ENCODE assay signal across 1 cellular context in the genomic region with DNA sequence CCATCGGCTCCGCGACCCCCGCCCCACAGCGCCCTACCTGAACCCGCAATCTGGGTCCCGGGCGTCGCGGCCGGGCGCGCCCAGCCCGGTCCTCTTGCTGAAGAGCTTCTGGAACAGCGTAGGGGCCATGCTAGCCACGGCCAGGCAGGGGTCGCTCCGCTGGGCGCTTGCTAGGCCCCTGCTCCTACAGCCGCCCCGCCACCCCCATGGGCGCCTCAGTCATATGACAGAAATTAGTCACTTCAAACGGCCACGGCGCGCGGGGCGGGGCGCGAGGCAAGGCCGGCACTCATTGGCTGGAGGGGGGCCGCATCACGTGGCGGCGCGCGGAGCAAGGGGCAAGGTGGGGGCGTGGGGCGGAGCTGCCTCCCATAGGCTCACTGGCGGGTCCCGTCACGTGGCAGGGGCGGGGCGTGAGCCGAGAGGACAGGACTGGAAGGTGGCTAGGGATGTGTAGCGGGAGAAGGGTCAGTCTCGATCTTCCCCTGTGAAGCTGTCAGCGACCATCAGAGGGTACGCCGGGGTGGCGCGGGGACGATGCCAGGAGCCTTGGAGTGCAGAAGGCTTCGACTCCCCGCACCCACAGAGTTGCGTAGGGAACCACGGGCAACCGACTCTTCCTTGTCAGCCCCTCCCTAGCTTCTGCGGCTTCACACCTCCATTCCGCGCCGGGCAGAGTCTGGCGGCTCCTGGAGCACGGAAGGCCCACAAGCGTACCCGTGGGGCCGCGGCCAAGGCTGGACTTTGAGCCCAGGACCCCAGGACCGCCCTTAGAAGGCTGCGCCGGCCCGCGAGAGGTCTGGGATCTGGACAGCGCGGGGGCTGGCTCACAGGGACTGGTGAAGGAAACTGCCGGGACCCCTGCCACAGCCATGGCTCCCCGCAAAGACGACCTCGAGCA.
TF ChIP-seq lines count a peak whose summit lies in the region.

Gene FNIP1, minus strand, starts transcription at position 225 of the 901 bp plus-strand sequence. Its CDS starts 96 bp downstream, at position 129.

TF ChIP-seq in HEK293, 187 proteins besides CTCF, POLR2A, EP300 and RAD21 (continued from another document and continues in another):
- peak; percentile 34 for TF ChIP-seq ZNF394 (tag by site-specific recombination; IDR thresholded peaks at IDR 0.05; ENCODE audit: borderline replicate concordance)
- no peak for TF ChIP-seq ZBTB21 (tag by site-specific recombination; IDR thresholded peaks at IDR 0.05)
- TF ChIP-seq ZNF2 (tag by site-specific recombination; IDR thresholded peaks at IDR 0.05), result 0 out of 2 replicates have a peak, but pooled peaks have one; percentile 5
- TF ChIP-seq ZNF416 (tag by site-specific recombination; IDR thresholded peaks at IDR 0.05), result no peak
- peak; percentile 83 for TF ChIP-seq ZBTB7A (tag by site-specific recombination; IDR thresholded peaks at IDR 0.05; ENCODE audit: low read depth)
- TF ChIP-seq, protein P1, sequence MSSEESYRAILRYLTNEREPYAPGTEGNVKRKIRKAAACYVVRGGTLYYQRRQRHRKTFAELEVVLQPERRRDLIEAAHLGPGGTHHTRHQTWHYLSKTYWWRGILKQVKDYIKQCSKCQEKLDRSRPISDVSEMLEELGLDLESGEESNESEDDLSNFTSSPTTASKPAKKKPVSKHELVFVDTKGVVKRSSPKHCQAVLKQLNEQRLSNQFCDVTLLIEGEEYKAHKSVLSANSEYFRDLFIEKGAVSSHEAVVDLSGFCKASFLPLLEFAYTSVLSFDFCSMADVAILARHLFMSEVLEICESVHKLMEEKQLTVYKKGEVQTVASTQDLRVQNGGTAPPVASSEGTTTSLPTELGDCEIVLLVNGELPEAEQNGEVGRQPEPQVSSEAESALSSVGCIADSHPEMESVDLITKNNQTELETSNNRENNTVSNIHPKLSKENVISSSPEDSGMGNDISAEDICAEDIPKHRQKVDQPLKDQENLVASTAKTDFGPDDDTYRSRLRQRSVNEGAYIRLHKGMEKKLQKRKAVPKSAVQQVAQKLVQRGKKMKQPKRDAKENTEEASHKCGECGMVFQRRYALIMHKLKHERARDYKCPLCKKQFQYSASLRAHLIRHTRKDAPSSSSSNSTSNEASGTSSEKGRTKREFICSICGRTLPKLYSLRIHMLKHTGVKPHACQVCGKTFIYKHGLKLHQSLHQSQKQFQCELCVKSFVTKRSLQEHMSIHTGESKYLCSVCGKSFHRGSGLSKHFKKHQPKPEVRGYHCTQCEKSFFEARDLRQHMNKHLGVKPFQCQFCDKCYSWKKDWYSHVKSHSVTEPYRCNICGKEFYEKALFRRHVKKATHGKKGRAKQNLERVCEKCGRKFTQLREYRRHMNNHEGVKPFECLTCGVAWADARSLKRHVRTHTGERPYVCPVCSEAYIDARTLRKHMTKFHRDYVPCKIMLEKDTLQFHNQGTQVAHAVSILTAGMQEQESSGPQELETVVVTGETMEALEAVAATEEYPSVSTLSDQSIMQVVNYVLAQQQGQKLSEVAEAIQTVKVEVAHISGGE (tag by site-specific recombination; conservative IDR thresholded peaks at IDR 0.05; ENCODE audit: low read depth), result peak; percentile 25; the same call in 1 of the 2 replicates
- TF ChIP-seq ZFP41 (tag by site-specific recombination; IDR thresholded peaks at IDR 0.05; ENCODE audit: borderline replicate concordance), result no peak
- TF ChIP-seq ZNF157 (tag by site-specific recombination; IDR thresholded peaks at IDR 0.05), result no peak
- TF ChIP-seq PRDM4 (tag by site-specific recombination; IDR thresholded peaks at IDR 0.05), result peak; percentile 12; the same call in 1 of the 2 replicates
- TF ChIP-seq ZNF600 (tag by site-specific recombination; IDR thresholded peaks at IDR 0.05), result peak; percentile 82
- no peak for TF ChIP-seq ZNF518A (tag by site-specific recombination; conservative IDR thresholded peaks at IDR 0.05; ENCODE audit: low read depth)
- no peak for TF ChIP-seq ZNF266 (tag by site-specific recombination; IDR thresholded peaks at IDR 0.05; ENCODE audit: low read depth)
- TF ChIP-seq ZNF280D (tag by site-specific recombination; IDR thresholded peaks at IDR 0.05), result no peak
- TF ChIP-seq FEZF1 (tag by site-specific recombination; IDR thresholded peaks at IDR 0.05), result no peak
- peak; percentile 67 for TF ChIP-seq ZNF777 (tag by site-specific recombination; IDR thresholded peaks at IDR 0.05; ENCODE audit: borderline replicate concordance)
- no peak for TF ChIP-seq SCRT1 (tag by site-specific recombination; IDR thresholded peaks at IDR 0.05; ENCODE audit: borderline replicate concordance)
- TF ChIP-seq ZBTB8A (tag by site-specific recombination; IDR thresholded peaks at IDR 0.05), result peak; percentile 93
- TF ChIP-seq ZNF223 (tag by site-specific recombination; IDR thresholded peaks at IDR 0.05), result no peak
- TF ChIP-seq ZNF561 (tag by site-specific recombination; IDR thresholded peaks at IDR 0.05; ENCODE audit: borderline replicate concordance), result peak; percentile 80
- TF ChIP-seq KLF8 (tag by site-specific recombination; IDR thresholded peaks at IDR 0.05), result peak; percentile 84; the same call in 1 of the 2 replicates
- TF ChIP-seq ZNF660 (tag by site-specific recombination; IDR thresholded peaks at IDR 0.05), result peak; percentile 83
- no peak for TF ChIP-seq HOXC10 (CRISPR knock-in tag; IDR thresholded peaks at IDR 0.05)
- TF ChIP-seq ZNF48 (tag by site-specific recombination; IDR thresholded peaks at IDR 0.05), result no peak
- TF ChIP-seq, protein P2, sequence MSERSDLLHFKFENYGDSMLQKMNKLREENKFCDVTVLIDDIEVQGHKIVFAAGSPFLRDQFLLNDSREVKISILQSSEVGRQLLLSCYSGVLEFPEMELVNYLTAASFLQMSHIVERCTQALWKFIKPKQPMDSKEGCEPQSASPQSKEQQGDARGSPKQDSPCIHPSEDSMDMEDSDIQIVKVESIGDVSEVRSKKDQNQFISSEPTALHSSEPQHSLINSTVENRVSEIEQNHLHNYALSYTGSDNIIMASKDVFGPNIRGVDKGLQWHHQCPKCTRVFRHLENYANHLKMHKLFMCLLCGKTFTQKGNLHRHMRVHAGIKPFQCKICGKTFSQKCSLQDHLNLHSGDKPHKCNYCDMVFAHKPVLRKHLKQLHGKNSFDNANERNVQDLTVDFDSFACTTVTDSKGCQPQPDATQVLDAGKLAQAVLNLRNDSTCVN (tag by site-specific recombination; optimal IDR thresholded peaks at IDR 0.05), result peak; percentile 88
- 0 out of 2 replicates have a peak, but pooled peaks have one; percentile 17 for TF ChIP-seq TRIM28 (IDR thresholded peaks at IDR 0.05; ENCODE audit: borderline replicate concordance, low read length)
- no peak for TF ChIP-seq ZNF398 (tag by site-specific recombination; IDR thresholded peaks at IDR 0.05)
- no peak for TF ChIP-seq PRDM1 (tag by site-specific recombination; IDR thresholded peaks at IDR 0.05)
- TF ChIP-seq ZNF624 (tag by site-specific recombination; IDR thresholded peaks at IDR 0.05), result no peak
- TF ChIP-seq, protein P3, sequence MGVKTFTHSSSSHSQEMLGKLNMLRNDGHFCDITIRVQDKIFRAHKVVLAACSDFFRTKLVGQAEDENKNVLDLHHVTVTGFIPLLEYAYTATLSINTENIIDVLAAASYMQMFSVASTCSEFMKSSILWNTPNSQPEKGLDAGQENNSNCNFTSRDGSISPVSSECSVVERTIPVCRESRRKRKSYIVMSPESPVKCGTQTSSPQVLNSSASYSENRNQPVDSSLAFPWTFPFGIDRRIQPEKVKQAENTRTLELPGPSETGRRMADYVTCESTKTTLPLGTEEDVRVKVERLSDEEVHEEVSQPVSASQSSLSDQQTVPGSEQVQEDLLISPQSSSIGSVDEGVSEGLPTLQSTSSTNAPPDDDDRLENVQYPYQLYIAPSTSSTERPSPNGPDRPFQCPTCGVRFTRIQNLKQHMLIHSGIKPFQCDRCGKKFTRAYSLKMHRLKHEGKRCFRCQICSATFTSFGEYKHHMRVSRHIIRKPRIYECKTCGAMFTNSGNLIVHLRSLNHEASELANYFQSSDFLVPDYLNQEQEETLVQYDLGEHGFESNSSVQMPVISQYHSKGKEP (tag by site-specific recombination; IDR thresholded peaks at IDR 0.05), result 0 out of 2 replicates have a peak, but pooled peaks have one; percentile 23
- no peak for TF ChIP-seq SALL2 (tag by site-specific recombination; IDR thresholded peaks at IDR 0.05; ENCODE audit: borderline replicate concordance)
- no peak for TF ChIP-seq SETDB1 (IDR thresholded peaks at IDR 0.05; ENCODE audit: insufficient read length, low read length)
- TF ChIP-seq ZNF138 (tag by site-specific recombination; IDR thresholded peaks at IDR 0.05; ENCODE audit: borderline replicate concordance), result no peak
- no peak for TF ChIP-seq ZNF121 (tag by site-specific recombination; IDR thresholded peaks at IDR 0.05)
- no peak for TF ChIP-seq ZNF16 (tag by site-specific recombination; IDR thresholded peaks at IDR 0.05; ENCODE audit: low read depth)
